ENCODE assay signal across 18 cellular contexts in genomic region chr1:73755649-73756048, GRCh38.
"Had no signal": no experiment of that assay in that cellular context is flagged by ENCODE, and none has a peak within 500 bp of the region (broad histone marks: within the 10 kb centered on the region; RNA-seq: fewer than 3 reads in every experiment).

No MANE protein-coding gene starts in this region.

- ATAC-seq: mucosa of descending colon, right cardiac atrium had no signal

- H3K4me1 ChIP-seq: esophagus squamous epithelium, left ventricle myocardium inferior, stomach, tibial artery had no signal

- DNase-seq: activated CD4-positive, alpha-beta T cell treated with anti-CD3 and anti-CD28 coated beads for 4 hours; activated CD4-positive, alpha-beta T cell treated with anti-CD3 and anti-CD28 coated beads, Interleukin-2, amount 50 U/mL, for 4 hours; activated effector memory CD4-positive, alpha-beta T cell treated with Interleukin-2 at 50 U/mL for 16 hours; activated naive CD4-positive, alpha-beta T cell treated with Interleukin-2 at 50 U/mL for 16 hours; anterior cingulate cortex; esophagus squamous epithelium; glutamatergic neuron; left ventricle myocardium inferior; mucosa of descending colon; posterior cingulate gyrus; right cardiac atrium; stimulated activated CD4-positive, alpha-beta T cell treated with anti-CD3 and anti-CD28 coated beads, Interleukin-15, amount 100 ng/mL, for 24 hours; stimulated activated CD4-positive, alpha-beta T cell treated with anti-CD3 and anti-CD28 coated beads, Interleukin-2, amount 100 ng/mL, for 24 hours; stimulated activated naive B cell treated with anti-CD40 and anti-IgM and Interleukin-4, amounts not matched to agents 10 μg/mL and 1 μg/mL and 100 μg/mL, for 72 hours; stomach; T-helper 9 cell; tibial artery had no signal

- H3K27ac ChIP-seq: esophagus squamous epithelium, left ventricle myocardium inferior, stomach, tibial artery, VCaP had no signal

- H3K27me3 ChIP-seq: esophagus squamous epithelium, stomach, tibial artery had no signal
